In genomic region chr16:89449726-89450335, GRCh38 we compare ENCODE assay signal across 1 cellular context.
TF ChIP-seq lines count a peak whose summit lies in the region.

No MANE protein-coding gene starts in this region.

TF ChIP-seq in HepG2, 621 proteins besides CTCF, POLR2A, EP300 and RAD21:
- 0 out of 2 replicates have a peak, but pooled peaks have one; percentile 26 for TF ChIP-seq AKAP8 (CRISPR knock-in tag; IDR thresholded peaks at IDR 0.05)
- peak; percentile 64 for TF ChIP-seq RBM22 (optimal IDR thresholded peaks at IDR 0.05; ENCODE audit: low read length)
- peak; percentile 71 for TF ChIP-seq ZNF263 (CRISPR knock-in tag; IDR thresholded peaks at IDR 0.05)
- TF ChIP-seq RFX5 (IDR thresholded peaks at IDR 0.05; ENCODE audit: low read depth, low read length) = no peak
